Comparison of ENCODE assay signal across 21 cellular contexts in genomic region chrX:67612231-67612630, GRCh38.
DNase-seq lines count a peak whose midpoint lies in the region; ATAC-seq and TF ChIP-seq lines count a peak whose summit lies in the region.
"Had no signal": no experiment of that assay in that cellular context is flagged by ENCODE, and none has a peak within 500 bp of the region (broad histone marks: within the 10 kb centered on the region; RNA-seq: fewer than 3 reads in every experiment).

No MANE protein-coding gene starts in this region.

- ATAC-seq in GM21367 (IDR thresholded peaks at IDR 0.05; ENCODE audit: unreplicated experiment), result no peak
- ATAC-seq: body of pancreas, lower lobe of right lung, T-helper 17 cell had no signal

- H3K23ac ChIP-seq in mesendoderm (ENCODE audit: low read length), result no peak overlapping the region

- peaks cover 4% of the 10 kb centered on the region for H3K9me3 Mint-ChIP-seq in activated naive CD8-positive, alpha-beta T cell treated with anti-CD3 and anti-CD28 coated beads for 36 hours
- H3K9me3 Mint-ChIP-seq: activated CD4-positive, alpha-beta memory T cell treated with anti-CD3 and anti-CD28 coated beads, Interleukin-2, amount 10 ng/mL, durations not matched to agents 7 days and 5 days had no signal

- no peak overlapping the region for H3K4ac ChIP-seq in mesendoderm (ENCODE audit: low read depth, low read length)

- H3K4me1 ChIP-seq in mesendoderm (ENCODE audit: control insufficient read depth, low read depth, low read length), result no peaks in the 10 kb centered on the region
- H3K4me1 ChIP-seq: body of pancreas, lower lobe of right lung, sigmoid colon, transverse colon had no signal

- no peaks in the 10 kb centered on the region for H3K79me1 ChIP-seq in mesendoderm (ENCODE audit: low read length)

- no peak overlapping the region for H2BK120ac ChIP-seq in mesendoderm (ENCODE audit: low read depth, low read length)

- no peak overlapping the region for H3K56ac ChIP-seq in mesendoderm (ENCODE audit: low read length)

- H3K27me3 Mint-ChIP-seq in activated naive CD8-positive, alpha-beta T cell treated with anti-CD3 and anti-CD28 coated beads for 36 hours, result no peaks in the 10 kb centered on the region
- H3K27me3 Mint-ChIP-seq: activated CD4-positive, alpha-beta memory T cell treated with anti-CD3 and anti-CD28 coated beads, Interleukin-2, amount 10 ng/mL, durations not matched to agents 7 days and 5 days; stimulated activated naive CD8-positive, alpha-beta T cell treated with anti-CD3 and anti-CD28 coated beads, Interleukin-15, Interleukin-2, amounts not matched to agents 100 ng/mL and 50 ng/mL, for 24 hours; T-helper 17 cell had no signal

- H3K4me3 Mint-ChIP-seq in activated naive CD8-positive, alpha-beta T cell treated with anti-CD3 and anti-CD28 coated beads for 36 hours, result no peak overlapping the region
- H3K4me3 Mint-ChIP-seq: activated CD4-positive, alpha-beta memory T cell treated with anti-CD3 and anti-CD28 coated beads, Interleukin-2, amount 10 ng/mL, durations not matched to agents 7 days and 5 days; activated naive CD4-positive, alpha-beta T cell treated with anti-CD3 and anti-CD28 coated beads for 36 hours; stimulated activated naive CD8-positive, alpha-beta T cell treated with anti-CD3 and anti-CD28 coated beads, Interleukin-15, Interleukin-2, amounts not matched to agents 100 ng/mL and 50 ng/mL, for 24 hours; T-helper 17 cell had no signal

- H3K4me1 Mint-ChIP-seq in activated naive CD8-positive, alpha-beta T cell treated with anti-CD3 and anti-CD28 coated beads for 36 hours, result no peaks in the 10 kb centered on the region
- H3K4me1 Mint-ChIP-seq: activated CD4-positive, alpha-beta memory T cell treated with anti-CD3 and anti-CD28 coated beads, Interleukin-2, amount 10 ng/mL, durations not matched to agents 7 days and 5 days; T-helper 17 cell had no signal

- no peak overlapping the region for H3K4me2 ChIP-seq in mesendoderm (ENCODE audit: low read length)

- no peak overlapping the region for H2AK5ac ChIP-seq in mesendoderm (ENCODE audit: low read length)

- no CpG with 5 or more reads among the region's 3 CpGs for WGBS in mesendoderm (ENCODE audit: extremely low coverage, insufficient coverage, low lambda C conversion rate)

- no peak overlapping the region for H2BK5ac ChIP-seq in mesendoderm (ENCODE audit: low read length)

- H3K27ac Mint-ChIP-seq in activated naive CD8-positive, alpha-beta T cell treated with anti-CD3 and anti-CD28 coated beads for 36 hours, result no peak overlapping the region
- H3K27ac Mint-ChIP-seq: activated CD4-positive, alpha-beta memory T cell treated with anti-CD3 and anti-CD28 coated beads, Interleukin-2, amount 10 ng/mL, durations not matched to agents 7 days and 5 days; activated naive CD4-positive, alpha-beta T cell treated with anti-CD3 and anti-CD28 coated beads for 36 hours; stimulated activated naive CD8-positive, alpha-beta T cell treated with anti-CD3 and anti-CD28 coated beads, Interleukin-15, Interleukin-2, amounts not matched to agents 100 ng/mL and 50 ng/mL, for 24 hours; T-helper 17 cell had no signal

- H3K4me3 ChIP-seq in epithelial cell of esophagus (ENCODE audit: low read length) (no peak overlapping the region), mesendoderm (ENCODE audit: low read length) (no peak overlapping the region)
- H3K4me3 ChIP-seq: body of pancreas, dorsolateral prefrontal cortex, lower lobe of right lung, sigmoid colon, transverse colon had no signal

- H4K8ac ChIP-seq in mesendoderm (ENCODE audit: low read depth, low read length), result no peak overlapping the region

- no peaks in the 10 kb centered on the region for H3K36me3 Mint-ChIP-seq in activated naive CD8-positive, alpha-beta T cell treated with anti-CD3 and anti-CD28 coated beads for 36 hours

- no peaks in the 10 kb centered on the region for H3K36me3 ChIP-seq in mesendoderm (ENCODE audit: control insufficient read depth, insufficient read depth, low read length)
- H3K36me3 ChIP-seq: lower lobe of right lung, sigmoid colon, transverse colon had no signal

- TF ChIP-seq CTCF in epithelial cell of esophagus (IDR thresholded peaks at IDR 0.05; ENCODE audit: insufficient read depth, low read depth, low read length, missing control alignments), result no peak

- H3K27ac ChIP-seq in mesendoderm (ENCODE audit: low read depth, low read length), result no peak overlapping the region
- H3K27ac ChIP-seq: body of pancreas, dorsolateral prefrontal cortex, lower lobe of right lung, sigmoid colon, transverse colon had no signal

- no peaks in the 10 kb centered on the region for H3K79me2 ChIP-seq in mesendoderm (ENCODE audit: control insufficient read depth, insufficient read depth, low read length)

- H3K9ac ChIP-seq in mesendoderm (ENCODE audit: low read length), result no peak overlapping the region

- H3K18ac ChIP-seq in mesendoderm (ENCODE audit: low read length), result no peak overlapping the region

- H2BK15ac ChIP-seq in mesendoderm (replicated peaks; ENCODE audit: low read depth), result no peak overlapping the region

- H4K5ac ChIP-seq in mesendoderm (ENCODE audit: low read length), result no peak overlapping the region

- DNase-seq in EL (peak; percentile 69), RPMI7951 (ENCODE audit: low read depth) (peak; percentile 50), epithelial cell of esophagus (ENCODE audit: low read depth) (peak; percentile 66), mesendoderm (peak; percentile 20), T-helper 9 cell (no peak), GOT3 (lab: John Stamatoyannopoulos, UW) (no peak)
- no peak for DNase-seq in activated naive CD8-positive, alpha-beta T cell treated with anti-CD3 and anti-CD28 coated beads for 36 hours
- DNase-seq: activated CD4-positive, alpha-beta memory T cell treated with anti-CD3 and anti-CD28 coated beads, Interleukin-2, amount 10 ng/mL, durations not matched to agents 7 days and 5 days; activated CD4-positive, CD25-positive, alpha-beta regulatory T cell; activated naive CD4-positive, alpha-beta T cell treated with anti-CD3 and anti-CD28 coated beads for 36 hours; body of pancreas; dorsolateral prefrontal cortex; erythroblast; lower lobe of right lung; NCI-H2171 treated with DMSO at 0.1 percent for 48 hours; sigmoid colon; stimulated activated CD4-positive, alpha-beta T cell treated with anti-CD3 and anti-CD28 coated beads, Interleukin-2, amount 100 ng/mL, for 24 hours; T-helper 17 cell; transverse colon had no signal

- H3K27me3 ChIP-seq in mesendoderm (ENCODE audit: insufficient read depth, low read length, poor library complexity), result no peaks in the 10 kb centered on the region
- H3K27me3 ChIP-seq: body of pancreas, sigmoid colon, transverse colon had no signal

Comparison
In these comparisons a context has a peak if more than half of its experiments do, and no peak if none do; other contexts are left out.
1. DNase-seq: peak in EL (single experiment), RPMI7951 (single experiment), epithelial cell of esophagus (single experiment) and mesendoderm (single experiment); none in T-helper 9 cell (single experiment), activated naive CD8-positive, alpha-beta T cell treated with anti-CD3 and anti-CD28 coated beads for 36 hours (single experiment) and GOT3 (single experiment).